Comparison of ENCODE assay signal across 8 cellular contexts in genomic region chr19:47348819-47349795, GRCh38. TPM values are rescaled to one million over a fixed set of nuclear protein-coding genes. Genes with fewer than 3 reads are reported as not detected.
DNase-seq lines count a peak whose midpoint lies in the region; ATAC-seq, FAIRE-seq and TF ChIP-seq lines count a peak whose summit lies in the region.

Gene DHX34 (plus strand): TSS chr19:47349315. CDS start chr19:47353031, 3,716 bp downstream.

- TF ChIP-seq CTCF in GM12873 (IDR thresholded peaks at IDR 0.05; ENCODE audit: insufficient read depth, low read depth, low read length, missing control alignments) (peak; percentile 97), pancreas (IDR thresholded peaks at IDR 0.05) (peak; percentile 99 to 100 (median 100)), tibial nerve (IDR thresholded peaks at IDR 0.05) (peak; percentile 98 to 100 (median 99))

- no peaks in the 10 kb centered on the region for H3K27me3 ChIP-seq in pancreas
- H3K27me3 ChIP-seq in tibial nerve, result no peaks in the 10 kb centered on the region

- peak; percentile 46 to 67 for TF ChIP-seq POLR2A in tibial nerve (IDR thresholded peaks at IDR 0.05)

- peak within 1 kb of the TSS; percentile 62 to 95 (median 66) for H3K4me3 ChIP-seq in pancreas
- H3K4me3 ChIP-seq in tibial nerve, result peak within 1 kb of the TSS; percentile 60 to 95 (median 80)

- FAIRE-seq in pancreas (lab: Jason Lieb, UNC), result peak; percentile 89

- peak within 1 kb of the TSS in 2 of 4 donors; percentile 54 to 64 for H3K27ac ChIP-seq in pancreas
- peak within 1 kb of the TSS in 3 of 4 donors; percentile 68 to 88 (median 79) for H3K27ac ChIP-seq in tibial nerve

- H3K36me3 ChIP-seq in pancreas (peaks cover 0 to 12% (median 0%) of the 10 kb centered on the region in 3 donors), tibial nerve (peaks cover 0 to 23% (median 3%) of the 10 kb centered on the region in 3 donors)

- whole genome bisulfite sequencing in pancreas, 2 donors, result 3% methylated on average over 63 of the region's 63 CpGs
- 4 to 5% methylated on average over 40 to 63 of the region's 63 CpGs for WGBS in tibial nerve, 2 donors

- H3K4me1 ChIP-seq in pancreas (peaks cover 0 to 8% (median 3%) of the 10 kb centered on the region in 3 donors), tibial nerve (peaks cover 0 to 34% (median 7%) of the 10 kb centered on the region in 4 donors)

- TF ChIP-seq EP300 in tibial nerve (IDR thresholded peaks at IDR 0.05), result peak; percentile 81 to 95

- intact Hi-C loops in Right ventricle myocardium inferior (cut with DNase I) (no loop called here), pancreas (cut with DNase I) (no loop called here)

- H3K9me3 ChIP-seq in pancreas (no peaks in the 10 kb centered on the region), tibial nerve (no peaks in the 10 kb centered on the region)

- ATAC-seq in HG02759 (IDR thresholded peaks at IDR 0.05; ENCODE audit: unreplicated experiment), result peak; percentile 98
- ATAC-seq in Right ventricle myocardium inferior, result peak; percentile 100
- ATAC-seq in pancreas, result peak; percentile 99 to 100 (median 99)

- DNase-seq in NCI-H1417 (lab: John Stamatoyannopoulos, UW) (peak; percentile 96 to 100 (median 98)), SW 1271 (lab: John Stamatoyannopoulos, UW) (peak; percentile 83 to 95), Right ventricle myocardium inferior (ENCODE audit: missing footprints) (peak; percentile 99), pancreas (peak; percentile 97 to 100 (median 98)), tibial nerve (ENCODE audit: low spot score in 2 of 2) (peak; percentile 97 to 98)
- peak; percentile 97 for DNase-seq in activated naive CD8-positive, alpha-beta T cell treated with anti-CD3 and anti-CD28 coated beads, Interleukin-2, amount 50 U/mL, for 16 hours (ENCODE audit: low read depth, low spot score)

RNA-seq across cellular contexts. Expression of gene DHX34, which starts in this region (rescaled TPM):
- total RNA-seq in Right ventricle myocardium inferior (8.0 TPM), pancreas (1 to 10 TPM; 3.5 to 9.9 (median 5.8) TPM), tibial nerve (10 to 100 TPM; 12.4 to 43.8 (median 13.9) TPM)
- polyA plus RNA-seq in pancreas, result 10 to 100 TPM; 16.7 to 23.5 TPM
